1 cellular context compared by ENCODE assay signal in genomic region chr6:51024126-51024525, GRCh38.
TF ChIP-seq lines count a peak whose summit lies in the region.

No MANE protein-coding gene starts in this region.

TF ChIP-seq in K562, 482 proteins besides CTCF, POLR2A, EP300 and RAD21 (continued from another document):
- TF ChIP-seq ZNF512 (tag; IDR thresholded peaks at IDR 0.05) (no peak), HDAC6 (IDR thresholded peaks at IDR 0.05; ENCODE audit: low read depth, low read length) (no peak), NBN (IDR thresholded peaks at IDR 0.05; ENCODE audit: low read depth) (no peak), ZNF354B (CRISPR knock-in tag; IDR thresholded peaks at IDR 0.05) (no peak), FOS (IDR thresholded peaks at IDR 0.05; ENCODE audit: extremely low read depth, insufficient read length) (no peak), L3MBTL2 (IDR thresholded peaks at IDR 0.05) (no peak), ZNF764 (CRISPR knock-in tag; IDR thresholded peaks at IDR 0.05; ENCODE audit: low read depth) (no peak), CGGBP1 (CRISPR knock-in tag; IDR thresholded peaks at IDR 0.05) (no peak), THRB (CRISPR knock-in tag; conservative IDR thresholded peaks at IDR 0.05) (no peak), USF2 (CRISPR knock-in tag; IDR thresholded peaks at IDR 0.05) (no peak), ZMIZ1 (IDR thresholded peaks at IDR 0.05; ENCODE audit: low read depth in 2 of 2, low read length in 2 of 2) (no peak)
TF ChIP-seq in K562: peak in this region for 0.
